1 cellular context compared by ENCODE assay signal in the genomic region with DNA sequence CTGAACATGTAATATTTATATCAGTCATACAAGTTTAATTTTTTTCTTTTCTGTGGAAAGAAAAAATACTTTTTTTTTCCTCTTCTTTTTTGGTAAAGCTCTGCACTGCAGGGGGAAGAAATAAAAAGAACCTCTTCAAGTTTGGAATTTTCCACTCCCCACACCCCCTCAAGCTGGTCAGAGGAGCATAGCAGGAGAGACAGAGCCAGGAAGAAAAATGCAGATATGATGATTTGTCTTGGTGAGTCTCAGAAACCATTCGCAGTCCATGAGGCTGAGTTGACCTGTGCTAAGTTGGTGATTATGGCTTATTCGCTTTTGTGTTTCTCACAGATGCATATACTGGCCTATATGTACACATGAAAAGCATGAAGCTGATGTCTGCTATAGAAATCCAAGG.
TF ChIP-seq lines count a peak whose summit lies in the region.

No MANE protein-coding gene starts in this region.

TF ChIP-seq in HepG2, 621 proteins besides CTCF, POLR2A, EP300 and RAD21 (continued from another document):
- TF ChIP-seq NCOA2 (CRISPR knock-in tag; IDR thresholded peaks at IDR 0.05) (no peak), ZNF34 (CRISPR knock-in tag; IDR thresholded peaks at IDR 0.05; ENCODE audit: borderline replicate concordance) (no peak), ZNF772 (CRISPR knock-in tag; IDR thresholded peaks at IDR 0.05) (no peak), ZNF672 (CRISPR knock-in tag; IDR thresholded peaks at IDR 0.05) (no peak), ZNF292 (CRISPR knock-in tag; IDR thresholded peaks at IDR 0.05; ENCODE audit: borderline replicate concordance, low read depth) (no peak)
- TF ChIP-seq, protein P1, sequence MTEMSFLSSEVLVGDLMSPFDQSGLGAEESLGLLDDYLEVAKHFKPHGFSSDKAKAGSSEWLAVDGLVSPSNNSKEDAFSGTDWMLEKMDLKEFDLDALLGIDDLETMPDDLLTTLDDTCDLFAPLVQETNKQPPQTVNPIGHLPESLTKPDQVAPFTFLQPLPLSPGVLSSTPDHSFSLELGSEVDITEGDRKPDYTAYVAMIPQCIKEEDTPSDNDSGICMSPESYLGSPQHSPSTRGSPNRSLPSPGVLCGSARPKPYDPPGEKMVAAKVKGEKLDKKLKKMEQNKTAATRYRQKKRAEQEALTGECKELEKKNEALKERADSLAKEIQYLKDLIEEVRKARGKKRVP (CRISPR knock-in tag; IDR thresholded peaks at IDR 0.05): no peak
- TF ChIP-seq, protein P2, sequence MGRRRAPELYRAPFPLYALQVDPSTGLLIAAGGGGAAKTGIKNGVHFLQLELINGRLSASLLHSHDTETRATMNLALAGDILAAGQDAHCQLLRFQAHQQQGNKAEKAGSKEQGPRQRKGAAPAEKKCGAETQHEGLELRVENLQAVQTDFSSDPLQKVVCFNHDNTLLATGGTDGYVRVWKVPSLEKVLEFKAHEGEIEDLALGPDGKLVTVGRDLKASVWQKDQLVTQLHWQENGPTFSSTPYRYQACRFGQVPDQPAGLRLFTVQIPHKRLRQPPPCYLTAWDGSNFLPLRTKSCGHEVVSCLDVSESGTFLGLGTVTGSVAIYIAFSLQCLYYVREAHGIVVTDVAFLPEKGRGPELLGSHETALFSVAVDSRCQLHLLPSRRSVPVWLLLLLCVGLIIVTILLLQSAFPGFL (CRISPR knock-in tag; IDR thresholded peaks at IDR 0.05): no peak
